16 cellular contexts compared by ENCODE assay signal in the genomic region with DNA sequence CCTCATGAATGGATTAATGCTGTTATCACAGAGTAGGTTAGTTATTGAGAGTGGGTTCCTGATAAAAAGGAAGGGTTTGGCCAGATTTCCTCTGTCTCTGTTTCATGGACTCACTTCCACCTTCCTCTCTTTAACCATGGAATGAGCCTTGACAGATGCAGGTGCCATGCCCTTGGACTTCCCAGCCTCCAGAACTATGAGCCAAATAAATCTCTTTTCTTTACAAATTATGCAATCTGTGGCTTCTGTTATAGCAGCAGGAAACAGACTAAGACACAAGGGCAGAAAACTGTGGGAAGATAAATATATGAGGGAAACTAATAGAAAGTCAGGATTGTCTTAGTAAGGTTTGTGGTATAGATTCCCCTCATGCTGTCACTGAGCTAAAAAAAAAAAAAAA.
DNase-seq lines count a peak whose midpoint lies in the region; ATAC-seq and TF ChIP-seq lines count a peak whose summit lies in the region.
"Had no signal": no experiment of that assay in that cellular context is flagged by ENCODE, and none has a peak within 500 bp of the region (broad histone marks: within the 10 kb centered on the region; RNA-seq: fewer than 3 reads in every experiment).

No MANE protein-coding gene starts in this region.

- H3K27ac ChIP-seq in BLaER1 treated with 17β-estradiol and CSF1 and Interleukin-3, amounts not matched to agents 10 nM and 100 nM = 0 out of 22 replicates have a peak overlapping the region, but pooled peaks of 1 of the 11 experiments have one; percentile 1
- H3K27ac ChIP-seq in HUES64 (ENCODE audit: low read depth, low read length) (peak overlapping the region; percentile 24; the same call in 1 of the 2 replicates), mammary epithelial cell (ENCODE audit: insufficient read depth, low read depth, low read length) (no peak overlapping the region)

- H3K27ac Mint-ChIP-seq in stimulated activated memory B cell treated with anti-CD40 and anti-IgM and Interleukin-4, amounts not matched to agents 10 μg/mL and 1 μg/mL and 100 μg/mL, for 72 hours = peak overlapping the region; percentile 65

- no peak overlapping the region for H2AFZ ChIP-seq in mammary epithelial cell (ENCODE audit: low read depth, low read length)

- BruUV-seq in mammary epithelial cell (replicated peaks; lab: Mats Ljungman, UMichigan) = no TSS peak

- peaks cover 0 to 53% (median 37%) of the 10 kb centered on the region in 10 experiments; a peak in 16 of 20 replicates for H3K4me1 ChIP-seq in BLaER1 treated with 17β-estradiol and CSF1 and Interleukin-3, amounts not matched to agents 10 nM and 100 nM
- H3K4me1 ChIP-seq in HUES64 (ENCODE audit: insufficient read depth, low read length) (peaks cover 3% of the 10 kb centered on the region; the same call in 1 of the 2 replicates), mammary epithelial cell (ENCODE audit: insufficient read depth, low read length) (peaks cover 40% of the 10 kb centered on the region)

- in situ Hi-C loops in mammary epithelial cell (cut with MboI; ENCODE audit: low sequenced_read_pairs in 2 of 2) = no loop called here

- no peak overlapping the region for H3K4me3 ChIP-seq in BLaER1 treated with 17β-estradiol and CSF1 and Interleukin-3, amounts not matched to agents 10 nM and 100 nM
- H3K4me3 ChIP-seq in HUES64 (ENCODE audit: low read length) = no peak overlapping the region
- H3K4me3 ChIP-seq in mammary epithelial cell (replicated peaks in 1 of 3; ENCODE audit: insufficient read depth in 1 of 3, low read depth in 2 of 3, low read length in 3 of 3) = no peak overlapping the region
- H3K4me3 ChIP-seq: A549, Peyer's patch had no signal

- H3K36me3 Mint-ChIP-seq in stimulated activated memory B cell treated with anti-CD40 and anti-IgM and Interleukin-4, amounts not matched to agents 10 μg/mL and 1 μg/mL and 100 μg/mL, for 72 hours = no peaks in the 10 kb centered on the region
- H3K36me3 Mint-ChIP-seq: CD8-positive, alpha-beta memory T cell had no signal

- intact Hi-C loops in mammary epithelial cell (cut with micrococcal nuclease) = no loop called here

- peaks cover 45% of the 10 kb centered on the region for H3K4me1 Mint-ChIP-seq in stimulated activated memory B cell treated with anti-CD40 and anti-IgM and Interleukin-4, amounts not matched to agents 10 μg/mL and 1 μg/mL and 100 μg/mL, for 72 hours
- H3K4me1 Mint-ChIP-seq: CD8-positive, alpha-beta memory T cell had no signal

- no peaks in the 10 kb centered on the region for H3K27me3 ChIP-seq in BLaER1 treated with 17β-estradiol and CSF1 and Interleukin-3, amounts not matched to agents 10 nM and 100 nM
- H3K27me3 ChIP-seq in HUES64 (ENCODE audit: insufficient read depth, low read length) (no peaks in the 10 kb centered on the region), mammary epithelial cell (ENCODE audit: insufficient read depth, low read length) (no peaks in the 10 kb centered on the region)
- H3K27me3 ChIP-seq: Peyer's patch had no signal

- no peak overlapping the region for H3K4me3 Mint-ChIP-seq in stimulated activated memory B cell treated with anti-CD40 and anti-IgM and Interleukin-4, amounts not matched to agents 10 μg/mL and 1 μg/mL and 100 μg/mL, for 72 hours
- H3K4me3 Mint-ChIP-seq: CD8-positive, alpha-beta memory T cell; H9 had no signal

- dilution Hi-C loops in mammary epithelial cell (cut with HindIII; ENCODE audit: low sequenced_read_pairs) = no loop called here

- DNase-seq in mammary epithelial cell (peak; percentile 56), kidney tubule cell (ENCODE audit: low spot score) (no peak), NCI-H2171 (lab: John Stamatoyannopoulos, UW) (no peak)
- DNase-seq in activated CD4-positive, alpha-beta T cell treated with anti-CD3 and anti-CD28 coated beads for 48 hours = no peak
- DNase-seq: C1 segment of cervical spinal cord; CD8-positive, alpha-beta memory T cell; H9; KBM-7; NCI-H1417 treated with DMSO at 0.1 percent for 48 hours; NCI-H1930; NCI-H526; Peyer's patch had no signal

- no peaks in the 10 kb centered on the region for H3K9me3 Mint-ChIP-seq in stimulated activated memory B cell treated with anti-CD40 and anti-IgM and Interleukin-4, amounts not matched to agents 10 μg/mL and 1 μg/mL and 100 μg/mL, for 72 hours

- no peaks in the 10 kb centered on the region for H4K20me1 ChIP-seq in BLaER1 treated with 17β-estradiol and CSF1 and Interleukin-3, amounts not matched to agents 10 nM and 100 nM
- no peaks in the 10 kb centered on the region for H4K20me1 ChIP-seq in mammary epithelial cell (ENCODE audit: insufficient read depth, low read length)

- no peak overlapping the region for H3K9ac ChIP-seq in BLaER1 treated with 17β-estradiol and CSF1 and Interleukin-3, amounts not matched to agents 10 nM and 100 nM
- H3K9ac ChIP-seq in HUES64 (ENCODE audit: low read depth, low read length) (no peak overlapping the region), mammary epithelial cell (ENCODE audit: insufficient read depth, low read length) (no peak overlapping the region)

- no peaks in the 10 kb centered on the region for H3K27me3 Mint-ChIP-seq in stimulated activated memory B cell treated with anti-CD40 and anti-IgM and Interleukin-4, amounts not matched to agents 10 μg/mL and 1 μg/mL and 100 μg/mL, for 72 hours

- no peaks in the 10 kb centered on the region for H3K79me2 ChIP-seq in mammary epithelial cell (ENCODE audit: insufficient read depth, low read length)

- H3K9me3 ChIP-seq in BLaER1 treated with 17β-estradiol and CSF1 and Interleukin-3, amounts not matched to agents 10 nM and 100 nM (replicated peaks in 1 of 11) = peaks cover 0 to 19% (median 14%) of the 10 kb centered on the region in 11 experiments; a peak in 17 of 22 replicates
- H3K9me3 ChIP-seq in HUES64 (ENCODE audit: insufficient read depth, low read depth, low read length) = peaks cover 10% of the 10 kb centered on the region; the same call in 1 of the 2 replicates
- H3K9me3 ChIP-seq in mammary epithelial cell (replicated peaks; ENCODE audit: insufficient read depth, low read length) = no peaks in the 10 kb centered on the region

- no peak for ATAC-seq in stimulated activated memory B cell treated with anti-CD40 and anti-IgM and Interleukin-4, amounts not matched to agents 10 μg/mL and 1 μg/mL and 100 μg/mL, for 72 hours
- ATAC-seq: A549 had no signal

- H3K4me2 ChIP-seq in BLaER1 treated with 17β-estradiol and CSF1 and Interleukin-3, amounts not matched to agents 10 nM and 100 nM = peak overlapping the region in 8 of 11 experiments; percentile 20 to 81 (median 66); a peak in 15 of 22 replicates
- no peak overlapping the region for H3K4me2 ChIP-seq in mammary epithelial cell (ENCODE audit: insufficient read depth, low read depth, low read length)
- H3K4me2 ChIP-seq: A549 had no signal

- no peaks in the 10 kb centered on the region for H3K36me3 ChIP-seq in BLaER1 treated with 17β-estradiol and CSF1 and Interleukin-3, amounts not matched to agents 10 nM and 100 nM
- H3K36me3 ChIP-seq in HUES64 (ENCODE audit: insufficient read depth, low read length) = no peaks in the 10 kb centered on the region
- no peaks in the 10 kb centered on the region for H3K36me3 ChIP-seq in mammary epithelial cell (ENCODE audit: insufficient read depth, low read length)
- H3K36me3 ChIP-seq: Peyer's patch had no signal

- CTCF ChIA-PET in mammary epithelial cell (lab: Charles Lee; ENCODE audit: low non-redundant PET) = no interaction called here

- no peak for TF ChIP-seq CTCF in mammary epithelial cell (conservative IDR thresholded peaks at IDR 0.05 in 1 of 2, IDR thresholded peaks at IDR 0.05 in 1 of 2; ENCODE audit: extremely low read depth in 1 of 2, insufficient read depth in 1 of 2, low read depth in 1 of 2, low read length in 2 of 2)
